In genomic region chr6:67630146-67630545, GRCh38 we compare ENCODE assay signal across 13 cellular contexts.
DNase-seq lines count a peak whose midpoint lies in the region; ATAC-seq and TF ChIP-seq lines count a peak whose summit lies in the region.
"Had no signal": no experiment of that assay in that cellular context is flagged by ENCODE, and none has a peak within 500 bp of the region (broad histone marks: within the 10 kb centered on the region; RNA-seq: fewer than 3 reads in every experiment).

No MANE protein-coding gene starts in this region.

- no peaks in the 10 kb centered on the region for H4K20me1 ChIP-seq in smooth muscle cell (ENCODE audit: low read depth)

- H3K27me3 Mint-ChIP-seq in activated CD8-positive, alpha-beta T cell treated with anti-CD3 and anti-CD28 coated beads for 36 hours = no peaks in the 10 kb centered on the region
- H3K27me3 Mint-ChIP-seq: activated B cell treated with CpG ODN at 0.5 μM for 24 hours; memory B cell; stimulated activated naive CD8-positive, alpha-beta T cell treated with anti-CD3 and anti-CD28 coated beads, Interleukin-15, amount 100 ng/mL, for 72 hours had no signal

- no peaks in the 10 kb centered on the region for H3K4me1 ChIP-seq in smooth muscle cell (ENCODE audit: low read depth)
- H3K4me1 ChIP-seq: esophagus muscularis mucosa had no signal

- TF ChIP-seq CTCF in smooth muscle cell (IDR thresholded peaks at IDR 0.05; ENCODE audit: borderline replicate concordance, insufficient read depth, poor library complexity, severe bottlenecking) = no peak
- no peak for TF ChIP-seq CTCF in activated CD8-positive, alpha-beta T cell treated with anti-CD3 and anti-CD28 coated beads for 36 hours (IDR thresholded peaks at IDR 0.05)

- CTCF ChIA-PET in activated CD8-positive, alpha-beta T cell treated with anti-CD3 and anti-CD28 coated beads for 36 hours (lab: Charles Lee) = no interaction called here

- H3K27ac ChIP-seq in SK-N-MC (no peak overlapping the region), smooth muscle cell (ENCODE audit: low read depth) (peak overlapping the region; percentile 48)
- H3K27ac ChIP-seq: esophagus muscularis mucosa had no signal

- WGBS in smooth muscle cell (ENCODE audit: low lambda C conversion rate) = 0% methylated on average over 2 of the region's 2 CpGs

- no peak overlapping the region for H3K4me3 Mint-ChIP-seq in activated CD8-positive, alpha-beta T cell treated with anti-CD3 and anti-CD28 coated beads for 36 hours
- H3K4me3 Mint-ChIP-seq: activated B cell treated with CpG ODN at 0.5 μM for 24 hours; memory B cell; stimulated activated naive CD8-positive, alpha-beta T cell treated with anti-CD3 and anti-CD28 coated beads, Interleukin-15, amount 100 ng/mL, for 72 hours had no signal

- no peak overlapping the region for H2AFZ ChIP-seq in smooth muscle cell (ENCODE audit: low read depth)

- H3K4me3 ChIP-seq in SK-N-MC (0 out of 2 replicates have a peak overlapping the region, but pooled peaks have one; percentile 11), smooth muscle cell (peak overlapping the region; percentile 6)
- H3K4me3 ChIP-seq: esophagus muscularis mucosa had no signal

- H3K9ac ChIP-seq in SK-N-MC (ENCODE audit: insufficient read length) (no peak overlapping the region), smooth muscle cell (ENCODE audit: low read depth) (no peak overlapping the region)

- H3K9me3 Mint-ChIP-seq in activated CD8-positive, alpha-beta T cell treated with anti-CD3 and anti-CD28 coated beads for 36 hours = peaks cover 6% of the 10 kb centered on the region

- no peaks in the 10 kb centered on the region for H3K4me1 Mint-ChIP-seq in activated CD8-positive, alpha-beta T cell treated with anti-CD3 and anti-CD28 coated beads for 36 hours (ENCODE audit: low read depth)
- H3K4me1 Mint-ChIP-seq: activated B cell treated with CpG ODN at 0.5 μM for 24 hours; memory B cell; stimulated activated naive CD8-positive, alpha-beta T cell treated with anti-CD3 and anti-CD28 coated beads, Interleukin-15, amount 100 ng/mL, for 72 hours had no signal

- H3K27ac Mint-ChIP-seq in activated CD8-positive, alpha-beta T cell treated with anti-CD3 and anti-CD28 coated beads for 36 hours = no peak overlapping the region
- H3K27ac Mint-ChIP-seq: activated B cell treated with CpG ODN at 0.5 μM for 24 hours; memory B cell; stimulated activated naive CD8-positive, alpha-beta T cell treated with anti-CD3 and anti-CD28 coated beads, Interleukin-15, amount 100 ng/mL, for 72 hours had no signal

- DNase-seq in HT1080 (ENCODE audit: low read depth) (peak; percentile 83), SK-N-MC (ENCODE audit: low read depth, low spot score) (no peak), fibroblast of peridontal ligament (ENCODE audit: extremely low read depth) (peak; percentile 81), smooth muscle cell (lab: John Stamatoyannopoulos, UW; ENCODE audit: unreplicated experiment) (no peak), NCI-H1694 treated with DMSO at 0.1 percent for 48 hours (lab: John Stamatoyannopoulos, UW) (no peak), midbrain (lab: John Stamatoyannopoulos, UW) (no peak)
- DNase-seq in activated CD8-positive, alpha-beta T cell treated with anti-CD3 and anti-CD28 coated beads for 36 hours = no peak
- DNase-seq: activated B cell treated with CpG ODN at 0.5 μM for 24 hours; activated naive CD4-positive, alpha-beta T cell treated with anti-CD3 and anti-CD28 coated beads, Interleukin-2, amount 50 U/mL, for 16 hours; NCI-H526 treated with DMSO at 0.1 percent for 48 hours; stimulated activated naive CD8-positive, alpha-beta T cell treated with anti-CD3 and anti-CD28 coated beads, Interleukin-15, amount 100 ng/mL, for 72 hours had no signal

- no peak for ATAC-seq in activated CD8-positive, alpha-beta T cell treated with anti-CD3 and anti-CD28 coated beads for 36 hours
- ATAC-seq: stimulated activated naive CD8-positive, alpha-beta T cell treated with anti-CD3 and anti-CD28 coated beads, Interleukin-15, amount 100 ng/mL, for 72 hours had no signal

- no peaks in the 10 kb centered on the region for H3K27me3 ChIP-seq in smooth muscle cell (ENCODE audit: low read depth)
- H3K27me3 ChIP-seq: esophagus muscularis mucosa had no signal

- no peaks in the 10 kb centered on the region for H3K36me3 Mint-ChIP-seq in activated CD8-positive, alpha-beta T cell treated with anti-CD3 and anti-CD28 coated beads for 36 hours (ENCODE audit: low read depth)
- H3K36me3 Mint-ChIP-seq: memory B cell had no signal

- H3F3A ChIP-seq in smooth muscle cell (ENCODE audit: low read depth) = peaks cover 9% of the 10 kb centered on the region

- H3K79me2 ChIP-seq in smooth muscle cell (ENCODE audit: low read depth) = no peaks in the 10 kb centered on the region

- POLR2A ChIA-PET in activated CD8-positive, alpha-beta T cell treated with anti-CD3 and anti-CD28 coated beads for 36 hours (lab: Charles Lee) = no interaction called here

- H3K36me3 ChIP-seq in SK-N-MC (ENCODE audit: insufficient read depth, low read length) = no peaks in the 10 kb centered on the region
- no peaks in the 10 kb centered on the region for H3K36me3 ChIP-seq in smooth muscle cell (ENCODE audit: low read depth)
- H3K36me3 ChIP-seq: esophagus muscularis mucosa had no signal

- H3K4me2 ChIP-seq in smooth muscle cell = peak overlapping the region; percentile 52

- H3K9me3 ChIP-seq in SK-N-MC (ENCODE audit: low read depth, low read length) (no peaks in the 10 kb centered on the region), smooth muscle cell (replicated peaks; ENCODE audit: low read depth) (no peaks in the 10 kb centered on the region)
- H3K9me3 ChIP-seq: esophagus muscularis mucosa had no signal

- intact Hi-C loops in activated CD8-positive, alpha-beta T cell treated with anti-CD3 and anti-CD28 coated beads for 36 hours (cut with micrococcal nuclease) = no loop called here

Comparison
In these comparisons a context has a peak if more than half of its experiments do, and no peak if none do; other contexts are left out.
1. DNase-seq: peak in HT1080 (single experiment) and fibroblast of peridontal ligament (single experiment); none in SK-N-MC (single experiment), smooth muscle cell (single experiment), activated CD8-positive, alpha-beta T cell treated with anti-CD3 and anti-CD28 coated beads for 36 hours (single experiment), NCI-H1694 treated with DMSO at 0.1 percent for 48 hours (single experiment) and midbrain (single experiment).